In genomic region chr16:16004314-16004749, GRCh38 we compare ENCODE assay signal across 17 cellular contexts. TPM values are rescaled to one million over a fixed set of nuclear protein-coding genes. Genes with fewer than 3 reads are reported as not detected.
DNase-seq lines count a peak whose midpoint lies in the region; ATAC-seq, FAIRE-seq and TF ChIP-seq lines count a peak whose summit lies in the region.
"Had no signal": no experiment of that assay in that cellular context is flagged by ENCODE, and none has a peak within 500 bp of the region (broad histone marks: within the 10 kb centered on the region; RNA-seq: fewer than 3 reads in every experiment).

No MANE protein-coding gene starts in this region.

- H4K8ac ChIP-seq in mesenchymal stem cell (ENCODE audit: low read length): no peak overlapping the region

- no peak overlapping the region for H4K91ac ChIP-seq in mesenchymal stem cell (ENCODE audit: low read length)

- peaks cover 22% of the 10 kb centered on the region for H3K36me3 Mint-ChIP-seq in activated T-cell treated with anti-CD3 and anti-CD28 coated beads, Interleukin-2, amount 50 U/mL, for 4 hours (ENCODE audit: insufficient read depth)

- H2AK5ac ChIP-seq in mesenchymal stem cell (ENCODE audit: low read length, severe bottlenecking): no peak overlapping the region

- TF ChIP-seq CTCF in body of pancreas (IDR thresholded peaks at IDR 0.05): no peak

- no peak overlapping the region for H2BK12ac ChIP-seq in mesenchymal stem cell (ENCODE audit: low read length in 2 of 2)

- H3K79me1 ChIP-seq in mesenchymal stem cell (replicated peaks; ENCODE audit: low read length, poor library complexity, severe bottlenecking): peaks cover 15% of the 10 kb centered on the region

- no peak for TF ChIP-seq POLR2A in body of pancreas (IDR thresholded peaks at IDR 0.05)

- H2BK120ac ChIP-seq in mesenchymal stem cell (ENCODE audit: low read depth, low read length): no peak overlapping the region

- no peaks in the 10 kb centered on the region for H3K36me3 ChIP-seq in body of pancreas (replicated peaks in 1 of 2; ENCODE audit: insufficient read depth in 1 of 2, low read depth in 2 of 2)
- H3K36me3 ChIP-seq in mesenchymal stem cell (ENCODE audit: control insufficient read depth in 1 of 2, insufficient read depth in 2 of 2, low read depth in 1 of 2, low read length in 2 of 2): peaks cover 1 to 10% of the 10 kb centered on the region in 2 experiments
- H3K36me3 ChIP-seq: gastrocnemius medialis had no signal

- H3K9me3 ChIP-seq in body of pancreas: no peaks in the 10 kb centered on the region
- H3K9me3 ChIP-seq in mesenchymal stem cell (ENCODE audit: control insufficient read depth, low read length): no peaks in the 10 kb centered on the region
- H3K9me3 ChIP-seq: gastrocnemius medialis had no signal

- H3K23ac ChIP-seq in mesenchymal stem cell (ENCODE audit: low read length in 2 of 2): no peak overlapping the region

- H3K4me3 Mint-ChIP-seq in activated T-cell treated with anti-CD3 and anti-CD28 coated beads, Interleukin-2, amount 50 U/mL, for 4 hours: no peak overlapping the region
- H3K4me3 Mint-ChIP-seq: activated T-cell treated with anti-CD3 and anti-CD28 coated beads, Interleukin-2, amount 50 U/mL, for 24 hours; neural crest cell had no signal

- DNase-seq in AG08396 (ENCODE audit: low spot score): peak; percentile 67
- DNase-seq in HTR-8/SVneo (ENCODE audit: insufficient read length, low spot score): peak; percentile 65
- DNase-seq in body of pancreas: no peak
- DNase-seq in mesenchymal stem cell: peak; percentile 88
- DNase-seq in activated T-cell treated with anti-CD3 and anti-CD28 coated beads, Interleukin-2, amount 50 U/mL, for 4 hours: no peak
- no peak for DNase-seq in left ventricle myocardium superior
- DNase-seq in activated effector memory CD4-positive, alpha-beta T cell treated with Interleukin-2 at 50 U/mL for 16 hours: no peak
- DNase-seq: activated T-cell treated with anti-CD3 and anti-CD28 coated beads, Interleukin-2, amount 50 U/mL, for 24 hours; C1 segment of cervical spinal cord; cerebellar nuclear complex; gastrocnemius medialis; left cardiac atrium; NCI-H510A; Right ventricle myocardium superior had no signal

- intact Hi-C loops in body of pancreas (cut with DNase I): no loop called here
- intact Hi-C loops in left ventricle myocardium superior (cut with micrococcal nuclease): no loop called here

- H3K4me2 ChIP-seq in mesenchymal stem cell (ENCODE audit: low read length, poor library complexity, severe bottlenecking): peak overlapping the region; percentile 0

- H3K18ac ChIP-seq in mesenchymal stem cell (ENCODE audit: low read depth in 1 of 2, low read length in 2 of 2): no peak overlapping the region

- WGBS in body of pancreas, 2 donors: 35 to 40% methylated on average over 5 of the region's 5 CpGs
- WGBS in mesenchymal stem cell: 52% methylated on average over 4 of the region's 5 CpGs

- H3K9me3 Mint-ChIP-seq in activated T-cell treated with anti-CD3 and anti-CD28 coated beads, Interleukin-2, amount 50 U/mL, for 4 hours: no peaks in the 10 kb centered on the region

- peaks cover 28% of the 10 kb centered on the region for H3K4me1 ChIP-seq in body of pancreas
- peaks cover 24% of the 10 kb centered on the region for H3K4me1 ChIP-seq in mesenchymal stem cell (ENCODE audit: control insufficient read depth, insufficient read depth, low read depth, low read length)

- H3K9ac ChIP-seq in mesenchymal stem cell (ENCODE audit: low read length): no peak overlapping the region

- no peaks in the 10 kb centered on the region for H3K27me3 Mint-ChIP-seq in activated T-cell treated with anti-CD3 and anti-CD28 coated beads, Interleukin-2, amount 50 U/mL, for 4 hours (ENCODE audit: low read depth)
- H3K27me3 Mint-ChIP-seq: activated T-cell treated with anti-CD3 and anti-CD28 coated beads, Interleukin-2, amount 50 U/mL, for 24 hours had no signal

- FAIRE-seq in HTR-8/SVneo (lab: Jason Lieb, UNC): no peak

- no peak overlapping the region for H2AFZ ChIP-seq in mesenchymal stem cell (ENCODE audit: low read depth, low read length)

- no peak overlapping the region for H2BK5ac ChIP-seq in mesenchymal stem cell (ENCODE audit: low read depth, low read length, poor library complexity, severe bottlenecking)

- no peak overlapping the region for H2BK15ac ChIP-seq in mesenchymal stem cell (ENCODE audit: low read depth, poor library complexity, severe bottlenecking)

- no peak overlapping the region for H3K14ac ChIP-seq in mesenchymal stem cell (ENCODE audit: low read length in 2 of 2)

- ATAC-seq in body of pancreas (peak; percentile 52), HG02885 (IDR thresholded peaks at IDR 0.05; ENCODE audit: poor library complexity, unreplicated experiment) (no peak), left ventricle myocardium superior (no peak)
- ATAC-seq in activated T-cell treated with anti-CD3 and anti-CD28 coated beads, Interleukin-2, amount 50 U/mL, for 4 hours: no peak
- ATAC-seq: gastrocnemius medialis, left cardiac atrium had no signal

- H3K27ac ChIP-seq in body of pancreas: peak overlapping the region in 1 of 4 donors; percentile 15
- H3K27ac ChIP-seq in mesenchymal stem cell (ENCODE audit: low read length, poor library complexity, severe bottlenecking): peak overlapping the region; percentile 84
- H3K27ac ChIP-seq: gastrocnemius medialis, HL-60 had no signal

- H3K4me3 ChIP-seq in body of pancreas: no peak overlapping the region
- no peak overlapping the region for H3K4me3 ChIP-seq in mesenchymal stem cell (ENCODE audit: insufficient read depth in 1 of 2, low read depth in 1 of 2, low read length in 2 of 2)
- H3K4me3 ChIP-seq: gastrocnemius medialis had no signal

- no peaks in the 10 kb centered on the region for H3K27me3 ChIP-seq in body of pancreas
- no peaks in the 10 kb centered on the region for H3K27me3 ChIP-seq in mesenchymal stem cell (ENCODE audit: control insufficient read depth in 1 of 2, insufficient read depth in 1 of 2, low read length in 2 of 2)
- H3K27me3 ChIP-seq: gastrocnemius medialis had no signal

- H3K4ac ChIP-seq in mesenchymal stem cell (ENCODE audit: low read depth in 1 of 2, low read length in 2 of 2): no peak overlapping the region

- H3K4me1 Mint-ChIP-seq in activated T-cell treated with anti-CD3 and anti-CD28 coated beads, Interleukin-2, amount 50 U/mL, for 4 hours (ENCODE audit: low read depth): peaks cover 36% of the 10 kb centered on the region

RNA-seq across cellular contexts. Expression of gene ABCC1, which starts 54.9 kb away (rescaled TPM):
- total RNA-seq in body of pancreas: 10 to 100 TPM; 12.7 to 23.1 TPM
- 42.8 TPM for polyA plus RNA-seq in mesenchymal stem cell (2013, experiment 1 of 2)
- polyA plus RNA-seq in mesenchymal stem cell (2013, experiment 2 of 2): 39.9 TPM
- total RNA-seq in activated T-cell treated with anti-CD3 and anti-CD28 coated beads, Interleukin-2, amount 50 U/mL, for 4 hours: 10 to 100 TPM; 53.3 to 59.5 (median 54.3) TPM
- total RNA-seq in left ventricle myocardium superior: 23.2 TPM

Comparison
In these comparisons a context has a peak if more than half of its experiments do, and no peak if none do; other contexts are left out.
1. DNase-seq: peak in AG08396 (single experiment), HTR-8/SVneo (single experiment) and mesenchymal stem cell (single experiment); none in body of pancreas (0 of 4), activated T-cell treated with anti-CD3 and anti-CD28 coated beads, Interleukin-2, amount 50 U/mL, for 4 hours (single experiment), left ventricle myocardium superior (single experiment) and activated effector memory CD4-positive, alpha-beta T cell treated with Interleukin-2 at 50 U/mL for 16 hours (single experiment).